ENCODE assay signal across 9 cellular contexts in the genomic region with DNA sequence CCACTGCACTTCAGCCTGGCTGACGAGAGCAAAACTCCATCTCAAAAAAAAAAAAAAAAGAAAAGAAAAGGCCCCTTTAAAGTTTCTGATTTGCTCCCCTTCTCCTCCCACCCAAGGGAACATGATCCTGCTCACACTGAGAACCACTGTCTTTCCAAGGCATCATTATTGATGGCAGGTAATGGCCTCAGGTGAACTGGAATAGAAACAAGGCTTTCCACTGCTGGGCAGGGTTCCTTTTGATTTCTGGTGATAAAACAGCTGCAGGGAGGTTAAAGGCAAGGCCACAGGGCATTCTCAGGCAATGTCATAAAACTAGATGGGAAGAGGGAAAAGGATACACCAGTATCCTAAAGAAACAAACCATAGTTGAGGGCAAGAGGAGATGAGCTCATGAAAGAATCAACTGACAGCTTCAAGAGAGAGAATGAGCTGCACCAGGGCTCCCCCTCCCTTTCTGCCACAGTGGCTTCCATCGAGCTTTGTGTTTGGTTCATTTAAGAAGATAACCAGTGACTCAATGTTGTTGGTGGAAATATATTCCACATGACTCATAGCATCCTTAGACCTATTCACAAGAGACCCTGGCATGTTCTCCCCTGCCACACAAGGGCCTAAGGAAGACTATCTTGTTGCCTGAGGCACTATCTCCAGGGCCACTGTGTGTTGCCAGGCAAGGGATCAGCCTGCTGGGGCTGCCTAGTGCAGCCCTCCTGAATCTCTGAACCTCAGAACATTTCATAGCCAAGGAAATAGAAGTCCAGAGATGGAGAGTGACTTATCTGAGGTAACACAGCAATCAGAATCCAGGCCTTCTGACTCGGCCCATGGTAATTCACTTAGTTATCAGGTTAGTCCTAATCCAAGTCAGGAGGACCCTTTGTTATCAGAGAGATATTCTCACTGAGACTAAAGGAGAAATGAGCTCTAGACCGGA.
DNase-seq lines count a peak whose midpoint lies in the region; ATAC-seq and TF ChIP-seq lines count a peak whose summit lies in the region.
"Had no signal": no experiment of that assay in that cellular context is flagged by ENCODE, and none has a peak within 500 bp of the region (broad histone marks: within the 10 kb centered on the region; RNA-seq: fewer than 3 reads in every experiment).

No MANE protein-coding gene starts in this region.

- intact Hi-C loops in CD8-positive, alpha-beta T cell (cut with DNase I, micrococcal nuclease): no loop called here

- H3K4me1 ChIP-seq in GM23248 (ENCODE audit: insufficient read depth) (peaks cover 38% of the 10 kb centered on the region), SJCRH30 (peaks cover 12% of the 10 kb centered on the region), Karpas-422 (ENCODE audit: low read length) (no peaks in the 10 kb centered on the region), neuronal stem cell (ENCODE audit: control insufficient read depth in 2 of 2, insufficient read depth in 1 of 2, low read depth in 1 of 2, low read length in 2 of 2) (peaks cover 0 to 10% of the 10 kb centered on the region in 2 donors)
- no peaks in the 10 kb centered on the region for H3K4me1 ChIP-seq in CD8-positive, alpha-beta T cell (ENCODE audit: insufficient read depth, low read length)

- in situ Hi-C loops in GM23248 (cut with MboI): no loop called here

- WGBS in GM23248 (ENCODE audit: low coverage in 1 of 2, low lambda C conversion rate in 2 of 2, missing lambda C conversion rate in 2 of 2), 2 experiments: 58 to 64% methylated on average over 4 of the region's 4 CpGs
- no CpG with 5 or more reads among the region's 4 CpGs for WGBS in neuronal stem cell (ENCODE audit: extremely low coverage in 2 of 2, insufficient read length in 2 of 2, insufficient replicate concordance in 1 of 2), 2 donors

- POLR2A ChIA-PET in CD8-positive, alpha-beta T cell (lab: Charles Lee): no interaction called here

- H3K79me2 ChIP-seq in GM23248 (ENCODE audit: insufficient read depth) (no peaks in the 10 kb centered on the region), Karpas-422 (ENCODE audit: low read length) (no peaks in the 10 kb centered on the region)

- H2AK5ac ChIP-seq in neuronal stem cell (ENCODE audit: low read depth, low read length): no peak overlapping the region

- no peak for ATAC-seq in CD8-positive, alpha-beta T cell
- ATAC-seq in GM18873 (IDR thresholded peaks at IDR 0.05; ENCODE audit: low FRiP score, unreplicated experiment): no peak

- H3K27ac Mint-ChIP-seq in CD8-positive, alpha-beta T cell: no peak overlapping the region
- H3K27ac Mint-ChIP-seq: immature natural killer cell had no signal

- H3K9ac ChIP-seq in GM23248 (peak overlapping the region; percentile 20; the same call in 1 of the 2 replicates), Karpas-422 (ENCODE audit: low read length) (no peak overlapping the region), neuronal stem cell (ENCODE audit: low read depth, low read length, poor library complexity) (no peak overlapping the region)

- no peaks in the 10 kb centered on the region for H3K27me3 Mint-ChIP-seq in CD8-positive, alpha-beta T cell (ENCODE audit: low read depth)

- no peaks in the 10 kb centered on the region for H4K20me1 ChIP-seq in GM23248 (ENCODE audit: insufficient read depth)
- H4K20me1 ChIP-seq in Karpas-422 (ENCODE audit: insufficient read depth, low read depth, low read length): no peaks in the 10 kb centered on the region

- no peak for TF ChIP-seq CTCF in CD8-positive, alpha-beta T cell (IDR thresholded peaks at IDR 0.05)

- peaks cover 33% of the 10 kb centered on the region for H3F3A ChIP-seq in GM23248 (ENCODE audit: insufficient read depth)

- H3K36me3 ChIP-seq in GM23248 (ENCODE audit: low read depth): no peaks in the 10 kb centered on the region
- no peaks in the 10 kb centered on the region for H3K36me3 ChIP-seq in SJCRH30
- no peaks in the 10 kb centered on the region for H3K36me3 ChIP-seq in CD8-positive, alpha-beta T cell (ENCODE audit: insufficient read depth, low read length)
- H3K36me3 ChIP-seq in Karpas-422 (ENCODE audit: insufficient read depth, low read length): no peaks in the 10 kb centered on the region
- peaks cover 0 to 2% of the 10 kb centered on the region in 2 donors for H3K36me3 ChIP-seq in neuronal stem cell (replicated peaks in 1 of 2; ENCODE audit: control insufficient read depth in 2 of 2, insufficient read depth in 2 of 2, low read length in 2 of 2)

- H3K27me3 ChIP-seq in GM23248 (replicated peaks; ENCODE audit: insufficient read depth) (no peaks in the 10 kb centered on the region), SJCRH30 (no peaks in the 10 kb centered on the region), Karpas-422 (ENCODE audit: low read length) (no peaks in the 10 kb centered on the region), neuronal stem cell (ENCODE audit: control insufficient read depth in 3 of 3, insufficient read depth in 3 of 3, low read depth in 1 of 3, low read length in 3 of 3) (no peaks in the 10 kb centered on the region)
- H3K27me3 ChIP-seq in CD8-positive, alpha-beta T cell (ENCODE audit: insufficient read depth, low read length): no peaks in the 10 kb centered on the region

- no peak overlapping the region for H2BK12ac ChIP-seq in neuronal stem cell (ENCODE audit: low read length)

- no peak overlapping the region for H3K23ac ChIP-seq in neuronal stem cell (ENCODE audit: low read depth, low read length, poor library complexity)

- H3K4ac ChIP-seq in neuronal stem cell (ENCODE audit: low read length): no peak overlapping the region

- H3K9me3 Mint-ChIP-seq in CD8-positive, alpha-beta T cell: no peaks in the 10 kb centered on the region
- H3K9me3 Mint-ChIP-seq: immature natural killer cell had no signal

- H3K14ac ChIP-seq in neuronal stem cell (ENCODE audit: low read length): no peak overlapping the region

- no peak overlapping the region for H2BK120ac ChIP-seq in neuronal stem cell (ENCODE audit: low read depth, low read length)

- no peaks in the 10 kb centered on the region for H3K9me3 ChIP-seq in GM23248 (ENCODE audit: low read depth)
- no peaks in the 10 kb centered on the region for H3K9me3 ChIP-seq in SJCRH30 (replicated peaks)
- no peaks in the 10 kb centered on the region for H3K9me3 ChIP-seq in CD8-positive, alpha-beta T cell (ENCODE audit: low read length)
- no peaks in the 10 kb centered on the region for H3K9me3 ChIP-seq in Karpas-422 (ENCODE audit: low read length)
- H3K9me3 ChIP-seq in neuronal stem cell (replicated peaks in 1 of 2; ENCODE audit: control insufficient read depth in 2 of 2, insufficient read depth in 1 of 2, low read depth in 1 of 2, low read length in 2 of 2): peaks cover 0 to 2% of the 10 kb centered on the region in 2 donors

- H3K18ac ChIP-seq in neuronal stem cell (ENCODE audit: low read length): no peak overlapping the region

- H4K91ac ChIP-seq in neuronal stem cell (ENCODE audit: low read depth, low read length, poor library complexity): no peak overlapping the region

- no peaks in the 10 kb centered on the region for H3K4me1 Mint-ChIP-seq in CD8-positive, alpha-beta T cell (ENCODE audit: low read depth)
- H3K4me1 Mint-ChIP-seq: immature natural killer cell had no signal

- H2AFZ ChIP-seq in GM23248 (no peak overlapping the region), Karpas-422 (ENCODE audit: low read length) (no peak overlapping the region), neuronal stem cell (ENCODE audit: low read length) (no peak overlapping the region)

- DNase-seq in GM23248 (peak; percentile 96), SJCRH30 (peak; percentile 47 to 65), globus pallidus (ENCODE audit: low spot score) (peak; percentile 64), skeletal muscle cell (ENCODE audit: low read depth) (peak; percentile 91), Karpas-422 (no peak), neuronal stem cell (ENCODE audit: low spot score) (no peak)
- no peak for DNase-seq in CD8-positive, alpha-beta T cell
- DNase-seq: immature natural killer cell had no signal

- H3K4me3 Mint-ChIP-seq in CD8-positive, alpha-beta T cell: no peak overlapping the region
- H3K4me3 Mint-ChIP-seq: immature natural killer cell had no signal

- no peak overlapping the region for H2BK15ac ChIP-seq in neuronal stem cell (ENCODE audit: low read length)

- CTCF ChIA-PET in CD8-positive, alpha-beta T cell (lab: Charles Lee): interaction anchor here (1.3 to 1.6 kb wide), 2 partner anchors 9 to 37 kb away, joined by 3 read pairs; no protein-coding TSS in a partner anchor

- H2BK5ac ChIP-seq in neuronal stem cell (ENCODE audit: low read length): no peak overlapping the region

- peak overlapping the region; percentile 74 for H3K4me2 ChIP-seq in GM23248 (ENCODE audit: unreplicated experiment)
- no peak overlapping the region for H3K4me2 ChIP-seq in Karpas-422 (ENCODE audit: low read depth, low read length, poor library complexity, severe bottlenecking)
- H3K4me2 ChIP-seq in neuronal stem cell (ENCODE audit: insufficient read depth, low read length, poor library complexity, severe bottlenecking): no peak overlapping the region

- peak overlapping the region; percentile 59 for H3K27ac ChIP-seq in GM23248
- no peak overlapping the region for H3K27ac ChIP-seq in SJCRH30
- H3K27ac ChIP-seq in CD8-positive, alpha-beta T cell (ENCODE audit: low read depth, low read length): no peak overlapping the region
- H3K27ac ChIP-seq in Karpas-422 (ENCODE audit: low read length): no peak overlapping the region
- no peak overlapping the region for H3K27ac ChIP-seq in neuronal stem cell (replicated peaks; ENCODE audit: low read length)

- H4K8ac ChIP-seq in neuronal stem cell (ENCODE audit: low read depth, low read length): no peak overlapping the region

- no peaks in the 10 kb centered on the region for H3K36me3 Mint-ChIP-seq in CD8-positive, alpha-beta T cell
- H3K36me3 Mint-ChIP-seq: immature natural killer cell had no signal

- no peaks in the 10 kb centered on the region for H3K79me1 ChIP-seq in neuronal stem cell (ENCODE audit: low read depth, low read length)

- H3K9me2 ChIP-seq in GM23248 (ENCODE audit: insufficient read depth) (no peaks in the 10 kb centered on the region), Karpas-422 (replicated peaks; ENCODE audit: insufficient read depth, low read length) (no peaks in the 10 kb centered on the region)

- H3K4me3 ChIP-seq in GM23248: no peak overlapping the region
- no peak overlapping the region for H3K4me3 ChIP-seq in SJCRH30
- no peak overlapping the region for H3K4me3 ChIP-seq in skeletal muscle cell (ENCODE audit: low read depth, low read length)
- no peak overlapping the region for H3K4me3 ChIP-seq in CD8-positive, alpha-beta T cell (ENCODE audit: low read depth, low read length)
- H3K4me3 ChIP-seq in Karpas-422 (ENCODE audit: low read length): no peak overlapping the region
- no peak overlapping the region for H3K4me3 ChIP-seq in neuronal stem cell (ENCODE audit: low read length in 2 of 2)

Comparison
In these comparisons a context has a peak if more than half of its experiments do, and no peak if none do; other contexts are left out.
1. DNase-seq: peak in GM23248 (single experiment), SJCRH30 (2 of 2), globus pallidus (single experiment) and skeletal muscle cell (single experiment); none in CD8-positive, alpha-beta T cell (0 of 7), Karpas-422 (single experiment) and neuronal stem cell (single experiment).